In genomic region chr22:27309713-27310112, GRCh38 we compare ENCODE assay signal across 22 cellular contexts.
DNase-seq lines count a peak whose midpoint lies in the region; FAIRE-seq lines count a peak whose summit lies in the region.
"Had no signal": no experiment of that assay in that cellular context is flagged by ENCODE, and none has a peak within 500 bp of the region (broad histone marks: within the 10 kb centered on the region; RNA-seq: fewer than 3 reads in every experiment).

No MANE protein-coding gene starts in this region.

- no peak overlapping the region for H3K27ac ChIP-seq in small intestine (ENCODE audit: low read depth in 1 of 2, low read length in 1 of 2)
- H3K27ac ChIP-seq: A549, HL-60, RWPE1 had no signal

- peaks cover 30% of the 10 kb centered on the region for H3K27me3 ChIP-seq in adipocyte (replicated peaks; ENCODE audit: control insufficient read depth, insufficient read depth, low read length)
- no peaks in the 10 kb centered on the region for H3K27me3 ChIP-seq in small intestine (ENCODE audit: control insufficient read depth in 2 of 2, insufficient read depth in 2 of 2, low read length in 2 of 2)
- H3K27me3 ChIP-seq: BE2C had no signal

- no peak overlapping the region for H3K9ac ChIP-seq in adipocyte (ENCODE audit: low read length)

- H3K4me1 ChIP-seq in adipocyte (ENCODE audit: control insufficient read depth, insufficient read depth, low read length) (peaks cover 23% of the 10 kb centered on the region), small intestine (ENCODE audit: control insufficient read depth in 2 of 2, insufficient read depth in 1 of 2, low read depth in 1 of 2, low read length in 1 of 2) (peaks cover 4 to 6% of the 10 kb centered on the region in 2 donors)
- H3K4me1 ChIP-seq: A549 had no signal

- peaks cover 11% of the 10 kb centered on the region for H3K27me3 Mint-ChIP-seq in activated T-cell treated with anti-CD3 and anti-CD28 coated beads, Interleukin-2, amount 50 U/mL, for 24 hours
- H3K27me3 Mint-ChIP-seq in activated naive CD4-positive, alpha-beta T cell treated with anti-CD3 and anti-CD28 coated beads, Interleukin-2, amount 10 ng/mL, durations not matched to agents 7 days and 5 days = no peaks in the 10 kb centered on the region

- CTCF ChIA-PET in activated naive CD4-positive, alpha-beta T cell treated with anti-CD3 and anti-CD28 coated beads, Interleukin-2, amount 10 ng/mL, durations not matched to agents 7 days and 5 days (lab: Charles Lee) = no interaction called here

- H3K4me3 ChIP-seq in adipocyte (ENCODE audit: low read length) = no peak overlapping the region
- H3K4me3 ChIP-seq in small intestine (ENCODE audit: low read depth in 1 of 2, low read length in 2 of 2) = no peak overlapping the region
- H3K4me3 ChIP-seq: A549 had no signal

- DNase-seq in EH (ENCODE audit: low read depth) (peak; percentile 7), adipocyte (ENCODE audit: low read depth) (peak; percentile 16), fibroblast of the conjunctiva (ENCODE audit: low read depth) (peak; percentile 41), small intestine (no peak), NCI-H2081 (lab: John Stamatoyannopoulos, UW) (no peak)
- DNase-seq in activated T-cell treated with anti-CD3 and anti-CD28 coated beads, Interleukin-2, amount 50 U/mL, for 24 hours = no peak
- no peak for DNase-seq in activated naive CD4-positive, alpha-beta T cell treated with anti-CD3 and anti-CD28 coated beads, Interleukin-2, amount 10 ng/mL, durations not matched to agents 7 days and 5 days
- DNase-seq: BE2C, Calu3, DMS79 treated with DMSO at 0.1 percent for 48 hours, Kasumi-1, MV-4-11, NCI-H1105, NCI-H1436 treated with DMSO at 0.1 percent for 48 hours, NCI-H187 treated with DMSO at 0.1 percent for 48 hours, NCI-H446, NCI-H526 treated with DMSO at 0.1 percent for 48 hours, SHP77 had no signal

- H3K9me3 ChIP-seq in adipocyte (ENCODE audit: control insufficient read depth, low read length) (peaks cover 4% of the 10 kb centered on the region), small intestine (ENCODE audit: control insufficient read depth, low read depth) (no peaks in the 10 kb centered on the region)
- H3K9me3 ChIP-seq: A549, BE2C had no signal

- no peak for FAIRE-seq in small intestine (lab: Jason Lieb, UNC)
- FAIRE-seq: A549, GM18507 had no signal

- H3K36me3 ChIP-seq in adipocyte (ENCODE audit: control insufficient read depth, insufficient read depth, low read length, severe bottlenecking) (no peaks in the 10 kb centered on the region), small intestine (ENCODE audit: control insufficient read depth in 2 of 2, insufficient read depth in 2 of 2, low read length in 2 of 2) (no peaks in the 10 kb centered on the region)
- H3K36me3 ChIP-seq: BE2C had no signal

- H3K27ac Mint-ChIP-seq in activated T-cell treated with anti-CD3 and anti-CD28 coated beads, Interleukin-2, amount 50 U/mL, for 24 hours = no peak overlapping the region
- H3K27ac Mint-ChIP-seq in activated naive CD4-positive, alpha-beta T cell treated with anti-CD3 and anti-CD28 coated beads, Interleukin-2, amount 10 ng/mL, durations not matched to agents 7 days and 5 days = no peak overlapping the region

- peaks cover 9% of the 10 kb centered on the region for H3K9me3 Mint-ChIP-seq in activated T-cell treated with anti-CD3 and anti-CD28 coated beads, Interleukin-2, amount 50 U/mL, for 24 hours
- H3K9me3 Mint-ChIP-seq in activated naive CD4-positive, alpha-beta T cell treated with anti-CD3 and anti-CD28 coated beads, Interleukin-2, amount 10 ng/mL, durations not matched to agents 7 days and 5 days = peaks cover 4% of the 10 kb centered on the region

- H3K4me3 Mint-ChIP-seq in activated T-cell treated with anti-CD3 and anti-CD28 coated beads, Interleukin-2, amount 50 U/mL, for 24 hours = no peak overlapping the region
- H3K4me3 Mint-ChIP-seq in activated naive CD4-positive, alpha-beta T cell treated with anti-CD3 and anti-CD28 coated beads, Interleukin-2, amount 10 ng/mL, durations not matched to agents 7 days and 5 days = no peak overlapping the region

- H3K36me3 Mint-ChIP-seq in activated T-cell treated with anti-CD3 and anti-CD28 coated beads, Interleukin-2, amount 50 U/mL, for 24 hours (ENCODE audit: low read depth) = no peaks in the 10 kb centered on the region
- H3K36me3 Mint-ChIP-seq in activated naive CD4-positive, alpha-beta T cell treated with anti-CD3 and anti-CD28 coated beads, Interleukin-2, amount 10 ng/mL, durations not matched to agents 7 days and 5 days = no peaks in the 10 kb centered on the region

- WGBS in small intestine, 3 donors = 51 to 88% (median 55%) methylated on average over 2 of the region's 2 CpGs

- H3K4me1 Mint-ChIP-seq in activated T-cell treated with anti-CD3 and anti-CD28 coated beads, Interleukin-2, amount 50 U/mL, for 24 hours (ENCODE audit: low read depth) = no peaks in the 10 kb centered on the region
- H3K4me1 Mint-ChIP-seq in activated naive CD4-positive, alpha-beta T cell treated with anti-CD3 and anti-CD28 coated beads, Interleukin-2, amount 10 ng/mL, durations not matched to agents 7 days and 5 days = peaks cover 3% of the 10 kb centered on the region

Comparison
In these comparisons a context has a peak if more than half of its experiments do, and no peak if none do; other contexts are left out.
1. DNase-seq: peak in EH (single experiment), adipocyte (single experiment) and fibroblast of the conjunctiva (single experiment); none in activated T-cell treated with anti-CD3 and anti-CD28 coated beads, Interleukin-2, amount 50 U/mL, for 24 hours (single experiment), small intestine (single experiment), NCI-H2081 (0 of 2) and activated naive CD4-positive, alpha-beta T cell treated with anti-CD3 and anti-CD28 coated beads, Interleukin-2, amount 10 ng/mL, durations not matched to agents 7 days and 5 days (single experiment).